14 cellular contexts compared by ENCODE assay signal in genomic region chr15:101062471-101063171, GRCh38.
DNase-seq lines count a peak whose midpoint lies in the region; ATAC-seq, FAIRE-seq and TF ChIP-seq lines count a peak whose summit lies in the region.
"Had no signal": no experiment of that assay in that cellular context is flagged by ENCODE, and none has a peak within 500 bp of the region (broad histone marks: within the 10 kb centered on the region; RNA-seq: fewer than 3 reads in every experiment).

No MANE protein-coding gene starts in this region.

- H3K27me3 Mint-ChIP-seq in CD8-positive, alpha-beta memory T cell, result no peaks in the 10 kb centered on the region

- POLR2A ChIA-PET in CD8-positive, alpha-beta memory T cell (lab: Charles Lee), result no interaction called here

- no peak overlapping the region for H3K4me3 ChIP-seq in CD8-positive, alpha-beta memory T cell (ENCODE audit: low read length)
- H3K4me3 ChIP-seq in upper lobe of left lung, result no peak overlapping the region
- H3K4me3 ChIP-seq: ovary had no signal

- ATAC-seq in GM21423 (IDR thresholded peaks at IDR 0.05; ENCODE audit: unreplicated experiment) (peak; percentile 49), HG03571 (IDR thresholded peaks at IDR 0.05; ENCODE audit: unreplicated experiment) (peak; percentile 68), upper lobe of left lung (ENCODE audit: low FRiP score in 2 of 2) (no peak)
- ATAC-seq: left cardiac atrium; stimulated activated naive CD8-positive, alpha-beta T cell treated with anti-CD3 and anti-CD28 coated beads, Interleukin-15, Interleukin-2, amounts not matched to agents 100 U/mL and 50 U/mL, for 24 hours had no signal

- H3K36me3 Mint-ChIP-seq in CD8-positive, alpha-beta memory T cell, result no peaks in the 10 kb centered on the region

- DNase-seq in left kidney (ENCODE audit: low read depth, low spot score) (peak; percentile 13), RCC 7860 (ENCODE audit: low spot score) (no peak), upper lobe of left lung (no peak)
- no peak for DNase-seq in activated CD4-positive, CD25-positive, alpha-beta regulatory T cell treated with anti-CD3 and anti-CD28 coated beads, Interleukin-2, amount 50 U/mL, for 72 hours
- DNase-seq in CD8-positive, alpha-beta memory T cell, result no peak
- DNase-seq: activated naive CD4-positive, alpha-beta T cell treated with anti-CD3 and anti-CD28 coated beads, Interleukin-2, amount 50 U/mL, for 16 hours; GF-D8; left cardiac atrium; stimulated activated CD4-positive, alpha-beta T cell treated with anti-CD3 and anti-CD28 coated beads, Interleukin-1b, Interleukin-23, amount 100 ng/mL, for 48 hours; stimulated activated naive CD8-positive, alpha-beta T cell treated with anti-CD3 and anti-CD28 coated beads, Interleukin-15, Interleukin-2, amounts not matched to agents 100 U/mL and 50 U/mL, for 24 hours had no signal

- H3K4me3 Mint-ChIP-seq in CD8-positive, alpha-beta memory T cell, result no peak overlapping the region

- 93 to 94% methylated on average over 17 to 18 of the region's 18 CpGs for WGBS in upper lobe of left lung, 2 donors

- no peaks in the 10 kb centered on the region for H3K9me3 Mint-ChIP-seq in CD8-positive, alpha-beta memory T cell

- 0 out of 2 replicates have a peak overlapping the region, but pooled peaks have one; percentile 11 for H3K9ac ChIP-seq in ES-I3 (ENCODE audit: low read depth, low read length)

- CTCF ChIA-PET in CD8-positive, alpha-beta memory T cell (lab: Charles Lee), result no interaction called here

- no peak for TF ChIP-seq CTCF in upper lobe of left lung (IDR thresholded peaks at IDR 0.05)

- no peaks in the 10 kb centered on the region for H3K27me3 ChIP-seq in CD8-positive, alpha-beta memory T cell (ENCODE audit: insufficient read depth, low read length, poor library complexity, severe bottlenecking)
- H3K27me3 ChIP-seq in upper lobe of left lung, result no peaks in the 10 kb centered on the region
- H3K27me3 ChIP-seq: ovary had no signal

- peaks cover 41% of the 10 kb centered on the region for H3K4me1 ChIP-seq in ES-I3 (ENCODE audit: insufficient read depth, low read length)
- H3K4me1 ChIP-seq in CD8-positive, alpha-beta memory T cell (ENCODE audit: insufficient read depth, low read length), result no peaks in the 10 kb centered on the region
- H3K4me1 ChIP-seq in upper lobe of left lung, result no peaks in the 10 kb centered on the region

- H3K27ac ChIP-seq in CD8-positive, alpha-beta memory T cell (ENCODE audit: low read depth, low read length), result no peak overlapping the region
- H3K27ac ChIP-seq in upper lobe of left lung, result no peak overlapping the region
- H3K27ac ChIP-seq: ovary had no signal

- H3K36me3 ChIP-seq in ES-I3 (ENCODE audit: insufficient read depth, low read length) (no peaks in the 10 kb centered on the region), upper lobe of left lung (peaks cover 0 to 70% (median 29%) of the 10 kb centered on the region in 4 donors)
- no peaks in the 10 kb centered on the region for H3K36me3 ChIP-seq in CD8-positive, alpha-beta memory T cell (ENCODE audit: insufficient read depth, low read length)
- H3K36me3 ChIP-seq: ovary had no signal

- H3K9me3 ChIP-seq in ES-I3 (ENCODE audit: control insufficient read depth, insufficient read depth, low read length), result peaks cover 6% of the 10 kb centered on the region; the same call in 1 of the 2 replicates
- no peaks in the 10 kb centered on the region for H3K9me3 ChIP-seq in CD8-positive, alpha-beta memory T cell (ENCODE audit: low read length)
- no peaks in the 10 kb centered on the region for H3K9me3 ChIP-seq in upper lobe of left lung
- H3K9me3 ChIP-seq: ovary had no signal

- FAIRE-seq in RCC 7860 (lab: Jason Lieb, UNC), result no peak

- TF ChIP-seq POLR2A in upper lobe of left lung (IDR thresholded peaks at IDR 0.05), result no peak

- H3K27ac Mint-ChIP-seq in CD8-positive, alpha-beta memory T cell, result no peak overlapping the region

- no peaks in the 10 kb centered on the region for H3K4me1 Mint-ChIP-seq in CD8-positive, alpha-beta memory T cell

- TF ChIP-seq EP300 in upper lobe of left lung (IDR thresholded peaks at IDR 0.05), result no peak

Comparison
In these comparisons a context has a peak if more than half of its experiments do, and no peak if none do; other contexts are left out.
1. ATAC-seq: peak in GM21423 (single experiment) and HG03571 (single experiment); none in upper lobe of left lung (0 of 2).